In genomic region chr17:62821213-62822079, GRCh38 we compare ENCODE assay signal across 22 cellular contexts. TPM values are rescaled to one million over a fixed set of nuclear protein-coding genes. Genes with fewer than 3 reads are reported as not detected.
DNase-seq lines count a peak whose midpoint lies in the region; ATAC-seq and TF ChIP-seq lines count a peak whose summit lies in the region.
"Had no signal": no experiment of that assay in that cellular context is flagged by ENCODE, and none has a peak within 500 bp of the region (broad histone marks: within the 10 kb centered on the region; RNA-seq: fewer than 3 reads in every experiment).

No MANE protein-coding gene starts in this region.

- no peaks in the 10 kb centered on the region for H3K27me3 ChIP-seq in right atrium auricular region
- H3K27me3 ChIP-seq in heart left ventricle: no peaks in the 10 kb centered on the region
- H3K27me3 ChIP-seq: ovary, spleen, tibial nerve had no signal

- peak overlapping the region; percentile 99 for H3K27ac Mint-ChIP-seq in endothelial cell (ENCODE audit: unreplicated experiment)
- H3K27ac Mint-ChIP-seq in neural crest cell (ENCODE audit: unreplicated experiment): peak overlapping the region; percentile 64

- no peaks in the 10 kb centered on the region for H3K9me3 ChIP-seq in right atrium auricular region
- H3K9me3 ChIP-seq in heart left ventricle: no peaks in the 10 kb centered on the region
- H3K9me3 ChIP-seq: mucosa of descending colon, ovary, spleen, tibial nerve had no signal

- no peak for TF ChIP-seq POLR2A in heart left ventricle (IDR thresholded peaks at IDR 0.05)

- H3K9me3 Mint-ChIP-seq in endothelial cell (ENCODE audit: unreplicated experiment) (no peaks in the 10 kb centered on the region), neural crest cell (no peaks in the 10 kb centered on the region)
- H3K9me3 Mint-ChIP-seq: CD4-positive, CD25-positive, alpha-beta regulatory T cell had no signal

- no peak for TF ChIP-seq CTCF in right atrium auricular region (IDR thresholded peaks at IDR 0.05)
- no peak for TF ChIP-seq CTCF in heart left ventricle (IDR thresholded peaks at IDR 0.05)
- TF ChIP-seq CTCF in endothelial cell (IDR thresholded peaks at IDR 0.05; ENCODE audit: unreplicated experiment): no peak
- no peak for TF ChIP-seq CTCF in neural crest cell (conservative IDR thresholded peaks at IDR 0.05)

- H3K27ac ChIP-seq in right atrium auricular region: no peak overlapping the region
- H3K27ac ChIP-seq in heart left ventricle: no peak overlapping the region
- H3K27ac ChIP-seq: ovary had no signal

- intact Hi-C loops in heart left ventricle (cut with DNase I) (no loop called here), head of caudate nucleus (cut with DNase I) (no loop called here)

- H3K27me3 Mint-ChIP-seq in endothelial cell (ENCODE audit: unreplicated experiment): peaks cover 5% of the 10 kb centered on the region
- H3K27me3 Mint-ChIP-seq in neural crest cell (ENCODE audit: low read depth): no peaks in the 10 kb centered on the region

- H3K4me1 ChIP-seq in right atrium auricular region: peaks cover 0 to 6% of the 10 kb centered on the region in 2 donors
- peaks cover 0 to 14% (median 10%) of the 10 kb centered on the region in 12 donors for H3K4me1 ChIP-seq in heart left ventricle

- no peaks in the 10 kb centered on the region for H3K36me3 Mint-ChIP-seq in endothelial cell (ENCODE audit: low read depth, unreplicated experiment)
- no peaks in the 10 kb centered on the region for H3K36me3 Mint-ChIP-seq in neural crest cell (ENCODE audit: low read depth)
- H3K36me3 Mint-ChIP-seq: CD4-positive, CD25-positive, alpha-beta regulatory T cell had no signal

- H3K4me1 Mint-ChIP-seq in endothelial cell (ENCODE audit: unreplicated experiment): peaks cover 42% of the 10 kb centered on the region
- peaks cover 39% of the 10 kb centered on the region for H3K4me1 Mint-ChIP-seq in neural crest cell

- H3K4me3 Mint-ChIP-seq in endothelial cell (ENCODE audit: unreplicated experiment): no peak overlapping the region
- H3K4me3 Mint-ChIP-seq in neural crest cell: peak overlapping the region; percentile 50
- H3K4me3 Mint-ChIP-seq: CD4-positive, CD25-positive, alpha-beta regulatory T cell had no signal

- WGBS in heart left ventricle, 4 donors: 83 to 89% (median 87%) methylated on average over 15 of the region's 15 CpGs

- ATAC-seq in heart left ventricle (no peak), GM19397 (IDR thresholded peaks at IDR 0.05; ENCODE audit: unreplicated experiment) (no peak)
- ATAC-seq: activated CD4-positive, CD25-positive, alpha-beta regulatory T cell treated with anti-CD3 and anti-CD28 coated beads, Interleukin-2, amount 50 U/mL, for 24 hours; esophagus mucosa; mucosa of descending colon; Right ventricle myocardium inferior had no signal

- H3K4me3 ChIP-seq in right atrium auricular region: no peak overlapping the region
- H3K4me3 ChIP-seq in heart left ventricle: no peak overlapping the region
- H3K4me3 ChIP-seq: mucosa of descending colon, ovary, spleen, tibial nerve had no signal

- H3K36me3 ChIP-seq in right atrium auricular region: no peaks in the 10 kb centered on the region
- H3K36me3 ChIP-seq in heart left ventricle: no peaks in the 10 kb centered on the region
- H3K36me3 ChIP-seq: ovary, spleen, tibial nerve had no signal

- DNase-seq in right atrium auricular region (ENCODE audit: low spot score): peak; percentile 40
- no peak for DNase-seq in heart left ventricle
- no peak for DNase-seq in endothelial cell (ENCODE audit: low spot score)
- no peak for DNase-seq in neural crest cell (ENCODE audit: low read depth, low spot score)
- DNase-seq in head of caudate nucleus: no peak
- no peak for DNase-seq in NCI-H82 (lab: John Stamatoyannopoulos, UW)
- DNase-seq in NCI-H345 treated with DMSO at 0.1 percent for 48 hours (lab: John Stamatoyannopoulos, UW; ENCODE audit: unreplicated experiment): no peak
- DNase-seq: activated effector memory CD4-positive, alpha-beta T cell treated with Interleukin-2 at 50 U/mL for 16 hours; anterior cingulate cortex; CD4-positive, CD25-positive, alpha-beta regulatory T cell; dermis blood vessel endothelial cell; Kasumi-1; mucosa of descending colon; ovary; spleen; T-helper 2 cell had no signal

RNA-seq across cellular contexts. Expression of gene MARCHF10, which starts 13.3 kb away (rescaled TPM):
- total RNA-seq in right atrium auricular region (not detected), heart left ventricle (not detected), endothelial cell (ENCODE audit: unreplicated experiment) (not detected), neural crest cell (0.23 and 0.25 TPM in 2 replicates)
- not detected for polyA plus RNA-seq in heart left ventricle
- total RNA-seq: A673; CD4-positive, CD25-positive, alpha-beta regulatory T cell; dermis blood vessel endothelial cell; esophagus mucosa; Right ventricle myocardium inferior; spleen had no signal
